Comparison of ENCODE assay signal across 8 cellular contexts in genomic region chr2:222305510-222306392, GRCh38. TPM values are rescaled to one million over a fixed set of nuclear protein-coding genes. Genes with fewer than 3 reads are reported as not detected.
DNase-seq lines count a peak whose midpoint lies in the region; TF ChIP-seq lines count a peak whose summit lies in the region.

No MANE protein-coding gene starts in this region.

- H3K4me3 ChIP-seq in MG63 = peak overlapping the region; percentile 46
- peak overlapping the region; percentile 48 for H3K4me3 ChIP-seq in choroid plexus epithelial cell (ENCODE audit: low read depth, low read length)
- H3K4me3 ChIP-seq in mononuclear cell (ENCODE audit: low read length) = peak overlapping the region; percentile 40

- TF ChIP-seq CTCF in choroid plexus epithelial cell (conservative IDR thresholded peaks at IDR 0.05; ENCODE audit: low read depth, low read length) = no peak

- H3K36me3 ChIP-seq in MG63 = no peaks in the 10 kb centered on the region

- H3K27me3 ChIP-seq in MG63 (no peaks in the 10 kb centered on the region), mononuclear cell (ENCODE audit: insufficient read depth, low read length) (peaks cover 99% of the 10 kb centered on the region)

- H3K9me3 ChIP-seq in MG63 = no peaks in the 10 kb centered on the region
- H3K9me3 ChIP-seq in mononuclear cell (ENCODE audit: low read depth, low read length) = no peaks in the 10 kb centered on the region

- DNase-seq in NCI-H2227 (lab: John Stamatoyannopoulos, UW; ENCODE audit: unreplicated experiment) = peak; percentile 57
- no peak for DNase-seq in NCI-H2227 treated with DMSO at 0.1 percent for 48 hours (lab: John Stamatoyannopoulos, UW)
- DNase-seq in MG63 = peak; percentile 39
- DNase-seq in choroid plexus epithelial cell (ENCODE audit: low read depth) = peak; percentile 18
- no peak for DNase-seq in NOMO-1 (lab: John Stamatoyannopoulos, UW; ENCODE audit: unreplicated experiment in 2 of 2)
- no peak for DNase-seq in stimulated activated CD4-positive, alpha-beta T cell treated with anti-CD3 and anti-CD28 coated beads, Interleukin-2, amount 100 ng/mL, for 24 hours
- no peak for DNase-seq in HuH-7 (ENCODE audit: low spot score)

- peaks cover 45% of the 10 kb centered on the region for H3K4me1 ChIP-seq in mononuclear cell (ENCODE audit: insufficient read depth, low read length)

RNA-seq across cellular contexts. Expression of gene PAX3, which starts 7.0 kb away (rescaled TPM):
- 9.4 and 15.2 TPM in 2 replicates for total RNA-seq in MG63 (2014; rRNA removed; shearing (Covaris generic); ENCODE audit: low replicate concordance)
- total RNA-seq in mononuclear cell = 0.21 TPM

Comparison
In these comparisons a context has a peak if more than half of its experiments do, and no peak if none do; other contexts are left out.
1. DNase-seq: peak in NCI-H2227 (single experiment), MG63 (single experiment) and choroid plexus epithelial cell (single experiment); none in NCI-H2227 treated with DMSO at 0.1 percent for 48 hours (single experiment), NOMO-1 (0 of 2), stimulated activated CD4-positive, alpha-beta T cell treated with anti-CD3 and anti-CD28 coated beads, Interleukin-2, amount 100 ng/mL, for 24 hours (0 of 2) and HuH-7 (single experiment).
2. Peak in every context shown above with its lines, with median percentiles within 50 percentile points of each other: H3K4me3 ChIP-seq.